ENCODE assay signal across 17 cellular contexts in the genomic region with DNA sequence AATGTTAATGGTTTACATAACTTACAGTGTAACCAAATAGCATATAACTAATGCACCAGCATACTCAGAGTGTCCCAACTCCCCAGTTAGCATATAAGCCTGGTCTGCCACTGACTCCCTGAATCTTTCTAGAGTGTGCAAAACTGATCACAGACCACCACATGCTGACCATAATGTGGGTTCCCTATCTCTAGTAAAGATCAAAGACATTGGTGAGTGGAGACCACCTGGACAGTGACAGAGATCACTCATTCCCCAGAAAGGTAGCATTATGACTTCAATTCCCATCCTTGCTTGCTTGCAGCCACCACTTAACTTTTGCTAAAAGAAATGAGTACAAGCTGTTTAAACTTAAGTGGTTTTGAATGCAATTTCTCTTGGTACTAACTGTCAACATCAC.
"Had no signal": no experiment of that assay in that cellular context is flagged by ENCODE, and none has a peak within 500 bp of the region (broad histone marks: within the 10 kb centered on the region; RNA-seq: fewer than 3 reads in every experiment).

No MANE protein-coding gene starts in this region.

- H3K36me3 ChIP-seq: prostate gland had no signal

- DNase-seq: activated CD4-positive, alpha-beta T cell treated with anti-CD3 and anti-CD28 coated beads for 4 hours; activated CD4-positive, alpha-beta T cell treated with anti-CD3 and anti-CD28 coated beads, Interleukin-2, amount 50 U/mL, for 48 hours; activated CD4-positive, CD25-positive, alpha-beta regulatory T cell; activated gamma-delta T cell; activated naive CD4-positive, alpha-beta T cell treated with anti-CD3 and anti-CD28 coated beads, Interleukin-2, amount 50 U/mL, for 16 hours; activated naive CD8-positive, alpha-beta T cell treated with anti-CD3 and anti-CD28 coated beads, Interleukin-2, amount 50 U/mL, for 24 hours; effector CD4-positive, alpha-beta T cell; heart left ventricle; left cardiac atrium; midbrain; natural killer cell; stimulated activated CD4-positive, alpha-beta T cell treated with anti-CD3 and anti-CD28 coated beads, Interleukin-4, amount 100 ng/mL, for 4 hours; stomach had no signal

- H3K4me3 ChIP-seq: heart left ventricle, prostate gland, right atrium auricular region, stomach, suprapubic skin, tibial nerve had no signal

- H3K27me3 ChIP-seq: heart left ventricle, right atrium auricular region, stomach, suprapubic skin, tibial nerve had no signal

- ATAC-seq: activated naive CD8-positive, alpha-beta T cell treated with anti-CD3 and anti-CD28 coated beads, Interleukin-2, amount 50 U/mL, for 24 hours; heart left ventricle; left cardiac atrium; natural killer cell had no signal

- H3K4me1 ChIP-seq: prostate gland, right atrium auricular region, suprapubic skin had no signal

- H3K27ac ChIP-seq: heart left ventricle, prostate gland, right atrium auricular region, stomach, suprapubic skin, tibial nerve had no signal

- H3K9me3 ChIP-seq: prostate gland, stomach, suprapubic skin had no signal
